Comparison of ENCODE assay signal across 17 cellular contexts in genomic region chr15:27676647-27677046, GRCh38.
"Had no signal": no experiment of that assay in that cellular context is flagged by ENCODE, and none has a peak within 500 bp of the region (broad histone marks: within the 10 kb centered on the region; RNA-seq: fewer than 3 reads in every experiment).

No MANE protein-coding gene starts in this region.

- H3K4me3 Mint-ChIP-seq: mesothelial cell of epicardium had no signal

- H3K4me3 ChIP-seq: coronary artery, dorsolateral prefrontal cortex, esophagus muscularis mucosa, heart right ventricle, left lung, lower lobe of right lung, mucosa of descending colon had no signal

- DNase-seq: dermis blood vessel endothelial cell; dorsolateral prefrontal cortex; effector CD4-positive, alpha-beta T cell; effector memory CD4-positive, alpha-beta T cell; foreskin keratinocyte; glutamatergic neuron; heart right ventricle; hippocampal formation; left cardiac atrium; left lung; left ventricle myocardium superior; lower lobe of right lung; mesenchymal stem cell; mucosa of descending colon had no signal

- ATAC-seq: foreskin keratinocyte, heart right ventricle, left cardiac atrium, left lung, left ventricle myocardium superior, lower lobe of right lung, mucosa of descending colon had no signal

- H3K27ac ChIP-seq: coronary artery, dorsolateral prefrontal cortex, esophagus muscularis mucosa, foreskin keratinocyte, heart right ventricle, left lung, lower lobe of right lung had no signal

- H3K36me3 Mint-ChIP-seq: mesothelial cell of epicardium had no signal

- H3K36me3 ChIP-seq: esophagus muscularis mucosa, heart right ventricle, left lung, lower lobe of right lung had no signal

- H3K4me1 ChIP-seq: foreskin keratinocyte, heart right ventricle, left lung, lower lobe of right lung had no signal

- H3K27me3 ChIP-seq: dorsolateral prefrontal cortex, esophagus muscularis mucosa, foreskin keratinocyte, left lung had no signal

- H3K9me3 ChIP-seq: esophagus muscularis mucosa, heart right ventricle, lower lobe of right lung had no signal

- H3K9me3 Mint-ChIP-seq: mesothelial cell of epicardium had no signal

- H3K27ac Mint-ChIP-seq: mesothelial cell of epicardium had no signal
